ENCODE assay signal across 15 cellular contexts in genomic region chr7:107694395-107694794, GRCh38. TPM values are rescaled to one million over a fixed set of nuclear protein-coding genes. Genes with fewer than 3 reads are reported as not detected.
DNase-seq lines count a peak whose midpoint lies in the region; ATAC-seq, FAIRE-seq and TF ChIP-seq lines count a peak whose summit lies in the region.
"Had no signal": no experiment of that assay in that cellular context is flagged by ENCODE, and none has a peak within 500 bp of the region (broad histone marks: within the 10 kb centered on the region; RNA-seq: fewer than 3 reads in every experiment).

No MANE protein-coding gene starts in this region.

- H3K9ac ChIP-seq in colonic mucosa (ENCODE audit: low read depth in 2 of 2, low read length in 2 of 2): no peak overlapping the region

- H3K9me3 ChIP-seq in esophagus squamous epithelium: no peaks in the 10 kb centered on the region
- H3K9me3 ChIP-seq in colonic mucosa: no peaks in the 10 kb centered on the region
- H3K9me3 ChIP-seq: adrenal gland, Peyer's patch had no signal

- FAIRE-seq in urothelium cell line (lab: Jason Lieb, UNC): peak; percentile 55

- H3K36me3 ChIP-seq in esophagus squamous epithelium (no peaks in the 10 kb centered on the region), colonic mucosa (no peaks in the 10 kb centered on the region)
- H3K36me3 ChIP-seq: adrenal gland, Peyer's patch had no signal

- no peaks in the 10 kb centered on the region for H3K4me1 ChIP-seq in esophagus squamous epithelium
- no peaks in the 10 kb centered on the region for H3K4me1 ChIP-seq in colonic mucosa
- H3K4me1 ChIP-seq: Peyer's patch had no signal

- peak; percentile 10 for DNase-seq in NCI-H2196 (lab: John Stamatoyannopoulos, UW; ENCODE audit: unreplicated experiment)
- no peak for DNase-seq in NCI-H2196 treated with DMSO at 0.1 percent for 48 hours (lab: John Stamatoyannopoulos, UW; ENCODE audit: unreplicated experiment)
- DNase-seq in astrocyte of the spinal cord (ENCODE audit: low read depth, low spot score): peak; percentile 30
- DNase-seq in left cardiac atrium: no peak
- DNase-seq in urothelium cell line (ENCODE audit: low spot score): no peak
- DNase-seq in GM13977 (ENCODE audit: low spot score): no peak
- no peak for DNase-seq in esophagus squamous epithelium (lab: John Stamatoyannopoulos, UW)
- no peak for DNase-seq in colonic mucosa
- DNase-seq: activated CD4-positive, alpha-beta T cell treated with anti-CD3 and anti-CD28 coated beads for 48 hours; activated T-cell treated with anti-CD3 and anti-CD28 coated beads, Interleukin-2, amount 50 U/mL, for 24 hours; adrenal gland; H9; Peyer's patch; T-helper 2 cell had no signal

- H3K4me3 ChIP-seq in astrocyte of the spinal cord (ENCODE audit: low read depth, low read length): no peak overlapping the region
- no peak overlapping the region for H3K4me3 ChIP-seq in esophagus squamous epithelium
- H3K4me3 ChIP-seq in colonic mucosa: no peak overlapping the region
- H3K4me3 ChIP-seq: adrenal gland, Peyer's patch, skin epidermis had no signal

- ATAC-seq in left cardiac atrium: peak; percentile 30 to 44

- intact Hi-C loops in left cardiac atrium (cut with DNase I): no loop called here
- intact Hi-C loops in esophagus squamous epithelium (cut with DNase I): no loop called here
- intact Hi-C loops in colonic mucosa (cut with DNase I): no loop called here

- in situ Hi-C loops in astrocyte of the spinal cord (cut with HindIII; ENCODE audit: low sequenced_read_pairs): no loop called here
- in situ Hi-C loops in GM13977 (cut with MboI; ENCODE audit: low pct_unique_long_range_greater_than_20kb, low sequenced_read_pairs, unreplicated experiment): no loop called here

- 33 to 45% methylated on average over 5 of the region's 5 CpGs for WGBS in esophagus squamous epithelium, 2 donors

- H3K27me3 ChIP-seq in esophagus squamous epithelium (no peaks in the 10 kb centered on the region), colonic mucosa (no peaks in the 10 kb centered on the region)
- H3K27me3 ChIP-seq: adrenal gland, Peyer's patch had no signal

- no peak for TF ChIP-seq POLR2A in esophagus squamous epithelium (IDR thresholded peaks at IDR 0.05)

- H3K27ac ChIP-seq in esophagus squamous epithelium: no peak overlapping the region
- no peak overlapping the region for H3K27ac ChIP-seq in colonic mucosa
- H3K27ac ChIP-seq: adrenal gland, Peyer's patch, skin epidermis had no signal

- TF ChIP-seq CTCF in astrocyte of the spinal cord (IDR thresholded peaks at IDR 0.05; ENCODE audit: low read depth, low read length) (no peak), GM13977 (IDR thresholded peaks at IDR 0.05; ENCODE audit: extremely low read depth, insufficient read depth, missing control alignments) (no peak), esophagus squamous epithelium (IDR thresholded peaks at IDR 0.05) (no peak), colonic mucosa (IDR thresholded peaks at IDR 0.05) (no peak)

RNA-seq across cellular contexts. Expression of gene SLC26A4, which starts 33.8 kb away (rescaled TPM):
- total RNA-seq in left cardiac atrium (under 1 TPM; 0.58 to 0.74 TPM), esophagus squamous epithelium (1 to 10 TPM in 1 of 4 donors, under 1 TPM in 3; 0.13 to 1.2 (median 0.19) TPM), colonic mucosa (under 1 TPM; 0.32 to 0.59 TPM)

RNA-seq across cellular contexts. Expression of gene CBLL1, which starts 49.5 kb away (rescaled TPM):
- 10 to 100 TPM; 17.8 to 21.2 TPM for total RNA-seq in left cardiac atrium
- 10 to 100 TPM in 3 of 4 donors, 1 to 10 TPM in 1; 9.6 to 28.8 (median 14.5) TPM for total RNA-seq in esophagus squamous epithelium
- 10 to 100 TPM; 21.5 to 23.2 TPM for total RNA-seq in colonic mucosa

Comparison
In these comparisons a context has a peak if more than half of its experiments do, and no peak if none do; other contexts are left out.
1. DNase-seq: peak in NCI-H2196 (single experiment) and astrocyte of the spinal cord (single experiment); none in NCI-H2196 treated with DMSO at 0.1 percent for 48 hours (single experiment), left cardiac atrium (single experiment), urothelium cell line (single experiment), GM13977 (single experiment), esophagus squamous epithelium (single experiment) and colonic mucosa (single experiment).